Comparison of ENCODE assay signal across 8 cellular contexts in the genomic region with DNA sequence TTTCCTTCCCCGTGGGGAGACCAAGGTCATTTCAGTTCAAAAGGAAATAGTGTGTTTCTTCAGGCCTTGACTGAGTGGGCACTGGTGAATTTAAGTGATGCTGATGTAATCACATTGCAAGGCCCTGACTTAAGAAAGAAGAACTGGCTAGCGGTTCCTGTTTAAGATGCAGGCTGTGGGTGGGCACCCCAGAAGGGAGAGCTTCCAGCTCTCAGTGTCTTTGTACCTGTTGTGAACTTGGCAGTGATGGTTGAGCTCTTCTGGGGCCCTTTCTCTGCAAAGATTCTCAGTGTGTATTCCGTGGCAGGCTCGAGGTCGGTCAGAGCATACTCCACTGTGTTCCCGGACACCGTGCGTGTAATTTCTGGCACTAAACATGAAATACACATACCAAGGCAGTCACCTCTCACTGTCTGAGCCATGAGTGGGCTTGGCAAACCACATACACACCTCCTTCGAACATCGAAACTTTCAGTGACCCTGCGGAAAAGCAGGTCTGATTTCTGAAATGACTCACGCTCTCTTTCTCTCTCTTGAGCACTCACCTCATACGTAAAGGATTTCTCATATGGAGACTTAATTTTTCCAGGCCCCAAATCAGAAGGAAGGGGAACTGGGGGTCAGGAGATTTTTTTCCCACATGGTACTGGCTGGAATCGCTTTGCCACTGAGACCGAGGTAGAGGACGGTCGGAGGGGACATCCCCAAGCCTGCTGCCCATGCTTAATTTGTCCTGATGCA.
DNase-seq lines count a peak whose midpoint lies in the region; ATAC-seq and TF ChIP-seq lines count a peak whose summit lies in the region.

No MANE protein-coding gene starts in this region.

- no peaks in the 10 kb centered on the region for H3K36me3 Mint-ChIP-seq in activated naive CD4-positive, alpha-beta T cell treated with anti-CD3 and anti-CD28 coated beads, Interleukin-2, amount 50 U/mL, for 72 hours

- peak overlapping the region in 1 of 59 donors; percentile 1 for H3K27ac ChIP-seq in dorsolateral prefrontal cortex

- H3K27me3 ChIP-seq in dorsolateral prefrontal cortex = no peaks in the 10 kb centered on the region

- H3K4me3 ChIP-seq in dorsolateral prefrontal cortex = no peak overlapping the region

- no peaks in the 10 kb centered on the region for H3K9me3 Mint-ChIP-seq in activated naive CD4-positive, alpha-beta T cell treated with anti-CD3 and anti-CD28 coated beads, Interleukin-2, amount 50 U/mL, for 72 hours

- ATAC-seq in GM21367 (IDR thresholded peaks at IDR 0.05; ENCODE audit: unreplicated experiment) (peak; percentile 89), HG03558 (IDR thresholded peaks at IDR 0.05; ENCODE audit: extremely low read depth, unreplicated experiment) (peak; percentile 90)
- ATAC-seq in activated naive CD4-positive, alpha-beta T cell treated with anti-CD3 and anti-CD28 coated beads, Interleukin-2, amount 50 U/mL, for 72 hours = peak; percentile 88 to 91

- DNase-seq in GM03348 (ENCODE audit: low spot score) (peak; percentile 63), medulla oblongata (ENCODE audit: extremely low spot score) (peak; percentile 71), cerebellar cortex (ENCODE audit: low spot score) (no peak), NCI-H524 treated with DMSO at 0.1 percent for 48 hours (lab: John Stamatoyannopoulos, UW) (no peak), dorsolateral prefrontal cortex (no peak)
- peak in 1 of 2 donors; percentile 58 for DNase-seq in activated naive CD4-positive, alpha-beta T cell treated with anti-CD3 and anti-CD28 coated beads, Interleukin-2, amount 50 U/mL, for 72 hours (ENCODE audit: low spot score in 2 of 2)

- no peak for TF ChIP-seq CTCF in dorsolateral prefrontal cortex (IDR thresholded peaks at IDR 0.05 in 54 of 56, conservative IDR thresholded peaks at IDR 0.05 in 2 of 56; ENCODE audit: low read depth in 1 of 56, partially characterized antibody in 56 of 56)

- H3K27ac Mint-ChIP-seq in activated naive CD4-positive, alpha-beta T cell treated with anti-CD3 and anti-CD28 coated beads, Interleukin-2, amount 50 U/mL, for 72 hours = peak overlapping the region; percentile 60 to 69

- intact Hi-C loops in dorsolateral prefrontal cortex (cut with DNase I) = no loop called here

Comparison
In these comparisons a context has a peak if more than half of its experiments do, and no peak if none do; other contexts are left out.
1. DNase-seq: peak in GM03348 (single experiment) and medulla oblongata (single experiment); none in cerebellar cortex (single experiment), NCI-H524 treated with DMSO at 0.1 percent for 48 hours (single experiment) and dorsolateral prefrontal cortex (0 of 10).
2. Peak in every context shown above with its lines, with median percentiles within 50 percentile points of each other: ATAC-seq.